In the genomic region with DNA sequence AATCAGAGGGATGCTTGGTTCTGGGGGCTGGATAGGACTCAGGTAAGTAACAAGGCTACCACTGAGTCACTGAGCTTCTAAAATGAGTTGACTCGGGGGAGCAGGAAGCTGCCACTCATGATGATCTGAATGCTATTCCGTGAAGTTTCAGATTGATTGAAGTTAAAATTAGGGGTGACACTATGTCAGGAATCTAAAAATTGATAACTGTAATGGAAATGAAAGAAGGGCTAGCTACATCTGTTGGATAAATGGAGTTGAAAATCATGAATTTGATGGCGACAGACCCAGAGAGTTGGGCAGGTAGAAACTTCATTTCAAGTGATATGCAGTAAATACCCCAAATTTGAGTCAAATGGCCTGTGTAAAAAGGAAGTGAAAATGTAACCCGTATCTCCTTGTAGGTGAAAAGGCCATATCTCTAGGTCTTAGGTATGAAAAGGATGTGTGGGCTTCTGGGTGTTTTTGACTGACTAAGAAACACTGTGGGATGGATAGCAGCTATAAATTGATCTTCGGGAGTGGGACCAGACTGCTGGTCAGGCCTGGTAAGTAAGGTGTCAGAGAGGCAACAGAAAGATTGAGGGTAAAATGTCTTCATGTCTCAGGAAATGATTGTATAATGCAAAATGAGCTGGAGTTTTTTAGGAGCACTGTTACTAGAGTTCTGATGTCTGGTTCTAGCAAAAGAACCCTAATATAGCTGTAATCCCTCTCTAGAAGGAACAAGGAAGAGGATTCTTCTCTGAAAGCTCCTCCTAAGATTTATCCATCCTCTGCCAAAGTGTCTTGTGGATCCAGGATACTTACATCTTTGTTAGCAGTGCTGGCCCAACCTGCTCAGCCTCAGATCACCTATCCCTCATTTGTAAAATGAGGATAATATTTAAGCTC, we compare ENCODE assay signal across 10 cellular contexts.
DNase-seq lines count a peak whose midpoint lies in the region; ATAC-seq and TF ChIP-seq lines count a peak whose summit lies in the region.
"Had no signal": no experiment of that assay in that cellular context is flagged by ENCODE, and none has a peak within 500 bp of the region (broad histone marks: within the 10 kb centered on the region; RNA-seq: fewer than 3 reads in every experiment).

No MANE protein-coding gene starts in this region.

- H3K9me2 ChIP-seq in MM.1S (replicated peaks; ENCODE audit: insufficient read depth, low read length), result no peaks in the 10 kb centered on the region

- H2AFZ ChIP-seq in MM.1S (ENCODE audit: low read length), result peak overlapping the region; percentile 53; the same call in 1 of the 2 replicates

- H3K9me3 ChIP-seq in MM.1S (replicated peaks; ENCODE audit: insufficient read depth, low read length), result no peaks in the 10 kb centered on the region

- no peak for DNase-seq in activated T-cell treated with anti-CD3 and anti-CD28 coated beads, Interleukin-2, amount 50 U/mL, for 24 hours
- no peak for DNase-seq in activated T-cell treated with anti-CD3 and anti-CD28 coated beads, Interleukin-2, amount 50 U/mL, for 48 hours
- DNase-seq in MM.1S (peak; percentile 28), posterior cingulate gyrus (no peak), COLO829 (ENCODE audit: low spot score) (no peak), activated gamma-delta T cell treated with Interleukin-2 at 50 U/mL for 16 hours (no peak)
- DNase-seq: WERI-Rb-1 had no signal

- H3K4me1 Mint-ChIP-seq in activated T-cell treated with anti-CD3 and anti-CD28 coated beads, Interleukin-2, amount 50 U/mL, for 24 hours (ENCODE audit: low read depth), result peaks cover 91% of the 10 kb centered on the region
- H3K4me1 Mint-ChIP-seq in stimulated activated memory B cell treated with anti-CD40 and anti-IgM and Interleukin-4, amounts not matched to agents 10 μg/mL and 1 μg/mL and 100 μg/mL, for 72 hours, result peaks cover 78% of the 10 kb centered on the region

- no peaks in the 10 kb centered on the region for H3K79me2 ChIP-seq in MM.1S (ENCODE audit: low read length)

- no peaks in the 10 kb centered on the region for H3K9me3 Mint-ChIP-seq in activated T-cell treated with anti-CD3 and anti-CD28 coated beads, Interleukin-2, amount 50 U/mL, for 24 hours
- H3K9me3 Mint-ChIP-seq in stimulated activated memory B cell treated with anti-CD40 and anti-IgM and Interleukin-4, amounts not matched to agents 10 μg/mL and 1 μg/mL and 100 μg/mL, for 72 hours, result no peaks in the 10 kb centered on the region

- H3K36me3 Mint-ChIP-seq in activated T-cell treated with anti-CD3 and anti-CD28 coated beads, Interleukin-2, amount 50 U/mL, for 24 hours (ENCODE audit: low read depth), result peaks cover 95% of the 10 kb centered on the region
- H3K36me3 Mint-ChIP-seq in stimulated activated memory B cell treated with anti-CD40 and anti-IgM and Interleukin-4, amounts not matched to agents 10 μg/mL and 1 μg/mL and 100 μg/mL, for 72 hours, result peaks cover 26% of the 10 kb centered on the region

- ATAC-seq in HG02571 (IDR thresholded peaks at IDR 0.05; ENCODE audit: unreplicated experiment), result peak; percentile 57
- peak; percentile 96 for ATAC-seq in stimulated activated memory B cell treated with anti-CD40 and anti-IgM and Interleukin-4, amounts not matched to agents 10 μg/mL and 1 μg/mL and 100 μg/mL, for 72 hours
- ATAC-seq: K562 had no signal

- peak overlapping the region; percentile 32; the same call in 1 of the 2 replicates for H3K27ac ChIP-seq in MM.1S (ENCODE audit: low read length)
- H3K27ac ChIP-seq: WERI-Rb-1 had no signal

- no peaks in the 10 kb centered on the region for H3K27me3 Mint-ChIP-seq in activated T-cell treated with anti-CD3 and anti-CD28 coated beads, Interleukin-2, amount 50 U/mL, for 24 hours
- H3K27me3 Mint-ChIP-seq in stimulated activated memory B cell treated with anti-CD40 and anti-IgM and Interleukin-4, amounts not matched to agents 10 μg/mL and 1 μg/mL and 100 μg/mL, for 72 hours, result no peaks in the 10 kb centered on the region

- intact Hi-C loops in posterior cingulate gyrus (cut with DNase I), result no loop called here

- peaks cover 24% of the 10 kb centered on the region; the same call in 1 of the 2 replicates for H3K4me1 ChIP-seq in MM.1S (ENCODE audit: low read length)

- peak overlapping the region; percentile 39 for H3K4me2 ChIP-seq in MM.1S (ENCODE audit: low read depth, low read length)

- no peak overlapping the region for H3K9ac ChIP-seq in MM.1S (ENCODE audit: low read length)

- H3F3A ChIP-seq in MM.1S (ENCODE audit: insufficient read depth, low read length), result no peaks in the 10 kb centered on the region

- H3K36me3 ChIP-seq in MM.1S (replicated peaks; ENCODE audit: insufficient read depth, low read length), result no peaks in the 10 kb centered on the region
- H3K36me3 ChIP-seq: WERI-Rb-1 had no signal

- no peaks in the 10 kb centered on the region for H4K20me1 ChIP-seq in MM.1S (ENCODE audit: insufficient read depth, low read length)

- H3K27me3 ChIP-seq in MM.1S (replicated peaks; ENCODE audit: insufficient read depth, low read length), result no peaks in the 10 kb centered on the region

- no peak for TF ChIP-seq CTCF in MM.1S (IDR thresholded peaks at IDR 0.05; ENCODE audit: low read length)

- no peak overlapping the region for H3K4me3 ChIP-seq in MM.1S (ENCODE audit: low read length)
- H3K4me3 ChIP-seq: K562 had no signal

- H3K27ac Mint-ChIP-seq in activated T-cell treated with anti-CD3 and anti-CD28 coated beads, Interleukin-2, amount 50 U/mL, for 24 hours, result peak overlapping the region; percentile 97
- H3K27ac Mint-ChIP-seq in stimulated activated memory B cell treated with anti-CD40 and anti-IgM and Interleukin-4, amounts not matched to agents 10 μg/mL and 1 μg/mL and 100 μg/mL, for 72 hours, result peak overlapping the region; percentile 95

- H3K4me3 Mint-ChIP-seq in activated T-cell treated with anti-CD3 and anti-CD28 coated beads, Interleukin-2, amount 50 U/mL, for 24 hours, result peak overlapping the region; percentile 86
- peak overlapping the region; percentile 64 for H3K4me3 Mint-ChIP-seq in stimulated activated memory B cell treated with anti-CD40 and anti-IgM and Interleukin-4, amounts not matched to agents 10 μg/mL and 1 μg/mL and 100 μg/mL, for 72 hours
